Comparison of ENCODE assay signal across 8 cellular contexts in genomic region chr2:70948350-70949003, GRCh38. TPM values are rescaled to one million over a fixed set of nuclear protein-coding genes. Genes with fewer than 3 reads are reported as not detected.
DNase-seq lines count a peak whose midpoint lies in the region; ATAC-seq and TF ChIP-seq lines count a peak whose summit lies in the region.

No MANE protein-coding gene starts in this region.

- intact Hi-C loops in dorsolateral prefrontal cortex (cut with DNase I), result loop anchor here (2.0 to 10.0 kb wide), 7 partner anchors 76 to 641 kb away; partner anchors contain the start of gene FIGLA (in 1 of the 2)

- peak; percentile 30 to 93 (median 84) for TF ChIP-seq CTCF in dorsolateral prefrontal cortex (IDR thresholded peaks at IDR 0.05 in 54 of 56, conservative IDR thresholded peaks at IDR 0.05 in 2 of 56; ENCODE audit: low read depth in 1 of 56, partially characterized antibody in 56 of 56)

- H3K27me3 ChIP-seq in dorsolateral prefrontal cortex, result no peaks in the 10 kb centered on the region

- peak; percentile 81 for ATAC-seq in HG03103 (IDR thresholded peaks at IDR 0.05; ENCODE audit: low read depth, unreplicated experiment)

- DNase-seq in NCI-H524 (lab: John Stamatoyannopoulos, UW) (peak; percentile 52 to 65), NCI-H524 treated with DMSO at 0.1 percent for 48 hours (lab: John Stamatoyannopoulos, UW) (no peak), NCI-H446 (lab: John Stamatoyannopoulos, UW) (peak; percentile 66 to 81), dorsolateral prefrontal cortex (peak; percentile 61 to 81 (median 72)), lung microvascular endothelial cell (ENCODE audit: low read depth in 2 of 2) (peak; percentile 77 to 79)
- peak; percentile 60 to 74 for DNase-seq in activated CD4-positive, alpha-beta T cell treated with anti-CD3 and anti-CD28 coated beads, Interleukin-2, amount 50 U/mL, for 24 hours (ENCODE audit: low read depth in 1 of 2, low spot score in 1 of 2)
- peak; percentile 59 to 71 (median 65) for DNase-seq in stimulated activated CD4-positive, alpha-beta T cell treated with anti-CD3 and anti-CD28 coated beads, TNF-alpha, amount 100 ng/mL, for 4 hours (ENCODE audit: low read depth in 3 of 3)

- H3K4me3 ChIP-seq in dorsolateral prefrontal cortex, result peak overlapping the region; percentile 7 to 62 (median 40)

- no peak overlapping the region for H3K27ac ChIP-seq in dorsolateral prefrontal cortex

RNA-seq across cellular contexts. Expression of gene ATP6V1B1, which starts 12.8 kb away (rescaled TPM):
- 1 to 10 TPM in 11 of 120 experiments, under 1 TPM in 12, not detected in 97; 0.23 to 1.8 (median 1.00) TPM for total RNA-seq in dorsolateral prefrontal cortex
- total RNA-seq in lung microvascular endothelial cell, result not detected in 2 replicates

RNA-seq across cellular contexts. Expression of gene ANKRD53, which starts 30.0 kb away (rescaled TPM):
- total RNA-seq in dorsolateral prefrontal cortex (1 to 10 TPM in 28 of 120 experiments, under 1 TPM in 41, not detected in 51; 0.25 to 3.2 (median 0.91) TPM), lung microvascular endothelial cell (0.20 and 0.22 TPM in 2 replicates)

RNA-seq across cellular contexts. Expression of gene TEX261, which starts 46.2 kb away (rescaled TPM):
- total RNA-seq in dorsolateral prefrontal cortex (10 to 100 TPM; 28.4 to 60.5 (median 42.3) TPM), lung microvascular endothelial cell (21.6 and 26.0 TPM in 2 replicates)

RNA-seq across cellular contexts. Expression of gene VAX2, which starts 48.1 kb away (rescaled TPM):
- total RNA-seq in dorsolateral prefrontal cortex (1 to 10 TPM in 28 of 120 experiments, under 1 TPM in 65, not detected in 27; 0.32 to 3.4 (median 0.69) TPM), lung microvascular endothelial cell (0.22 TPM in 1 of 2 replicates, not detected in the other)
